14 cellular contexts compared by ENCODE assay signal in genomic region chr15:74791007-74791406, GRCh38. TPM values are rescaled to one million over a fixed set of nuclear protein-coding genes. Genes with fewer than 3 reads are reported as not detected.
DNase-seq lines count a peak whose midpoint lies in the region; ATAC-seq and TF ChIP-seq lines count a peak whose summit lies in the region.
"Had no signal": no experiment of that assay in that cellular context is flagged by ENCODE, and none has a peak within 500 bp of the region (broad histone marks: within the 10 kb centered on the region; RNA-seq: fewer than 3 reads in every experiment).

No MANE protein-coding gene starts in this region.

- TF ChIP-seq CTCF in CD14-positive monocyte (IDR thresholded peaks at IDR 0.05) (no peak), HFFc6 (IDR thresholded peaks at IDR 0.05) (no peak), natural killer cell (IDR thresholded peaks at IDR 0.05) (no peak), Calu3 (IDR thresholded peaks at IDR 0.05; ENCODE audit: unreplicated experiment) (no peak)

- H3K27me3 Mint-ChIP-seq in CD14-positive monocyte (ENCODE audit: low read depth in 3 of 3) (peaks cover 0 to 2% (median 0%) of the 10 kb centered on the region in 3 donors), HFFc6 (ENCODE audit: insufficient read depth) (peaks cover 4% of the 10 kb centered on the region; the same call in 1 of the 2 replicates), natural killer cell (ENCODE audit: low read depth in 2 of 2) (no peaks in the 10 kb centered on the region), Calu3 (ENCODE audit: unreplicated experiment) (no peaks in the 10 kb centered on the region)
- H3K27me3 Mint-ChIP-seq in activated T-helper 2 cell treated with anti-CD3 and anti-CD28 coated beads, Interferon-gamma antibody, Interleukin-2, Interleukin-4, amounts not matched to agents 10 μg/mL and 5 μg/mL and 100 μg/mL, durations not matched to agents 14 hours and 24 hours and 36 hours (ENCODE audit: low read depth), result no peaks in the 10 kb centered on the region
- H3K27me3 Mint-ChIP-seq: progenitor cell of endocrine pancreas had no signal

- intact Hi-C loops in CD14-positive monocyte (cut with micrococcal nuclease), result no loop called here
- intact Hi-C loops in activated T-helper 2 cell treated with anti-CD3 and anti-CD28 coated beads, Interferon-gamma antibody, Interleukin-2, Interleukin-4, amounts not matched to agents 10 μg/mL and 5 μg/mL and 100 μg/mL, durations not matched to agents 14 hours and 24 hours and 36 hours (cut with micrococcal nuclease), result no loop called here
- intact Hi-C loops in natural killer cell (cut with micrococcal nuclease), result loop anchor here (2.0 kb wide), 1 partner anchor 14 kb away; no protein-coding TSS in a partner anchor
- intact Hi-C loops in Calu3 (cut with micrococcal nuclease; ENCODE audit: unreplicated experiment), result no loop called here

- DNase-seq in CD14-positive monocyte (ENCODE audit: low spot score) (no peak), HFFc6 (no peak), natural killer cell (no peak), A172 (ENCODE audit: low spot score) (no peak), Calu3 (no peak)
- DNase-seq in activated T-helper 2 cell treated with anti-CD3 and anti-CD28 coated beads, Interferon-gamma antibody, Interleukin-2, Interleukin-4, amounts not matched to agents 10 μg/mL and 5 μg/mL and 100 μg/mL, durations not matched to agents 14 hours and 24 hours and 36 hours (ENCODE audit: low spot score), result no peak
- DNase-seq in stimulated activated CD4-positive, alpha-beta T cell treated with anti-CD3 and anti-CD28 coated beads, Interleukin-15, amount 100 ng/mL, for 24 hours, result no peak
- DNase-seq: endodermal cell, NCI-H187, WERI-Rb-1 had no signal

- H3K4me1 Mint-ChIP-seq in CD14-positive monocyte (peaks cover 89% of the 10 kb centered on the region), HFFc6 (ENCODE audit: low read depth) (peaks cover 49% of the 10 kb centered on the region), natural killer cell (peaks cover 82 to 94% of the 10 kb centered on the region in 2 donors), Calu3 (ENCODE audit: low read depth, unreplicated experiment) (peaks cover 36% of the 10 kb centered on the region)
- H3K4me1 Mint-ChIP-seq in activated T-helper 2 cell treated with anti-CD3 and anti-CD28 coated beads, Interferon-gamma antibody, Interleukin-2, Interleukin-4, amounts not matched to agents 10 μg/mL and 5 μg/mL and 100 μg/mL, durations not matched to agents 14 hours and 24 hours and 36 hours (ENCODE audit: low read depth), result peaks cover 76% of the 10 kb centered on the region

- no peaks in the 10 kb centered on the region for H3K9me3 Mint-ChIP-seq in CD14-positive monocyte
- no peaks in the 10 kb centered on the region for H3K9me3 Mint-ChIP-seq in HFFc6
- H3K9me3 Mint-ChIP-seq in activated T-helper 2 cell treated with anti-CD3 and anti-CD28 coated beads, Interferon-gamma antibody, Interleukin-2, Interleukin-4, amounts not matched to agents 10 μg/mL and 5 μg/mL and 100 μg/mL, durations not matched to agents 14 hours and 24 hours and 36 hours, result no peaks in the 10 kb centered on the region
- no peaks in the 10 kb centered on the region for H3K9me3 Mint-ChIP-seq in natural killer cell
- no peaks in the 10 kb centered on the region for H3K9me3 Mint-ChIP-seq in Calu3 (ENCODE audit: low read depth, unreplicated experiment)
- H3K9me3 Mint-ChIP-seq: endodermal cell had no signal

- no TSS peak for BruUV-seq in Calu3 (replicated peaks; lab: Mats Ljungman, UMichigan)

- peak overlapping the region; percentile 68 to 100 (median 99) for H3K27ac Mint-ChIP-seq in CD14-positive monocyte
- H3K27ac Mint-ChIP-seq in HFFc6, result peak overlapping the region; percentile 85
- peak overlapping the region; percentile 84 for H3K27ac Mint-ChIP-seq in activated T-helper 2 cell treated with anti-CD3 and anti-CD28 coated beads, Interferon-gamma antibody, Interleukin-2, Interleukin-4, amounts not matched to agents 10 μg/mL and 5 μg/mL and 100 μg/mL, durations not matched to agents 14 hours and 24 hours and 36 hours
- H3K27ac Mint-ChIP-seq in natural killer cell, result peak overlapping the region; percentile 95 to 100
- no peak overlapping the region for H3K27ac Mint-ChIP-seq in Calu3 (ENCODE audit: unreplicated experiment)
- H3K27ac Mint-ChIP-seq: endodermal cell, progenitor cell of endocrine pancreas had no signal

- CTCF ChIA-PET in Calu3 (lab: Charles Lee), result no interaction called here

- peaks cover 38 to 60% of the 10 kb centered on the region in 2 donors for H3K36me3 Mint-ChIP-seq in CD14-positive monocyte
- H3K36me3 Mint-ChIP-seq in HFFc6 (ENCODE audit: low read depth), result no peaks in the 10 kb centered on the region
- H3K36me3 Mint-ChIP-seq in activated T-helper 2 cell treated with anti-CD3 and anti-CD28 coated beads, Interferon-gamma antibody, Interleukin-2, Interleukin-4, amounts not matched to agents 10 μg/mL and 5 μg/mL and 100 μg/mL, durations not matched to agents 14 hours and 24 hours and 36 hours (ENCODE audit: low read depth), result peaks cover 59% of the 10 kb centered on the region
- H3K36me3 Mint-ChIP-seq in natural killer cell, result no peaks in the 10 kb centered on the region
- peaks cover 6% of the 10 kb centered on the region for H3K36me3 Mint-ChIP-seq in Calu3 (ENCODE audit: insufficient read depth, unreplicated experiment)

- H3K4me3 Mint-ChIP-seq in CD14-positive monocyte (peak overlapping the region; percentile 48 to 95), HFFc6 (peak overlapping the region; percentile 35; the same call in 1 of the 2 replicates), natural killer cell (peak overlapping the region; percentile 81), Calu3 (ENCODE audit: low read depth, unreplicated experiment) (no peak overlapping the region)
- H3K4me3 Mint-ChIP-seq in activated T-helper 2 cell treated with anti-CD3 and anti-CD28 coated beads, Interferon-gamma antibody, Interleukin-2, Interleukin-4, amounts not matched to agents 10 μg/mL and 5 μg/mL and 100 μg/mL, durations not matched to agents 14 hours and 24 hours and 36 hours (ENCODE audit: low read depth), result peak overlapping the region; percentile 28
- H3K4me3 Mint-ChIP-seq: endodermal cell had no signal

- no peak for ATAC-seq in natural killer cell
- no peak for ATAC-seq in GM18502 (IDR thresholded peaks at IDR 0.05; ENCODE audit: poor library complexity, unreplicated experiment)

RNA-seq across cellular contexts. Expression of gene CSK, which starts 9.1 kb away (rescaled TPM):
- 100 to 1,000 TPM in 1 of 2 donors, 10 to 100 TPM in 1; 79.0 to 106 TPM for polyA plus RNA-seq in CD14-positive monocyte
- 10 to 100 TPM; 48.8 to 59.0 (median 53.3) TPM for total RNA-seq in HFFc6 (2021; fragmentation: NEBNext Ultra II Directional; extraction: Animal tissue kit (Norgen Biotek cat#: 25700))
- total RNA-seq in activated T-helper 2 cell treated with anti-CD3 and anti-CD28 coated beads, Interferon-gamma antibody, Interleukin-2, Interleukin-4, amounts not matched to agents 10 μg/mL and 5 μg/mL and 100 μg/mL, durations not matched to agents 14 hours and 24 hours and 36 hours, result 261 and 266 TPM in 2 replicates
- total RNA-seq in natural killer cell, result 100 to 1,000 TPM; 282 to 334 (median 287) TPM
- total RNA-seq in A172 (2014; rRNA removed; shearing (Covaris generic)), result 28.3 and 29.8 TPM in 2 replicates
- total RNA-seq in Calu3 (2022), result 82.6 and 85.1 TPM in 2 replicates

RNA-seq across cellular contexts. Expression of gene LMAN1L, which starts 21.6 kb away (rescaled TPM):
- not detected for polyA plus RNA-seq in CD14-positive monocyte
- total RNA-seq in HFFc6 (2021; fragmentation: NEBNext Ultra II Directional; extraction: Animal tissue kit (Norgen Biotek cat#: 25700)), result not detected
- 0.32 TPM in 1 of 2 replicates, not detected in the other for total RNA-seq in activated T-helper 2 cell treated with anti-CD3 and anti-CD28 coated beads, Interferon-gamma antibody, Interleukin-2, Interleukin-4, amounts not matched to agents 10 μg/mL and 5 μg/mL and 100 μg/mL, durations not matched to agents 14 hours and 24 hours and 36 hours
- total RNA-seq in natural killer cell (1 to 10 TPM in 1 of 3 donors, under 1 TPM in 2; 0.72 to 1.1 (median 0.94) TPM), Calu3 (2022) (0.35 and 1.1 TPM in 2 replicates)
- not detected in 2 replicates for total RNA-seq in A172 (2014; rRNA removed; shearing (Covaris generic))
- total RNA-seq: endodermal cell, progenitor cell of endocrine pancreas had no signal

RNA-seq across cellular contexts. Expression of gene CPLX3, which starts 35.4 kb away (rescaled TPM):
- polyA plus RNA-seq in CD14-positive monocyte, result not detected
- total RNA-seq in HFFc6 (2021; fragmentation: NEBNext Ultra II Directional; extraction: Animal tissue kit (Norgen Biotek cat#: 25700)), result under 1 TPM in 1 of 6 experiments, not detected in 5; 0.09 TPM
- 0.16 TPM in 1 of 2 replicates, not detected in the other for total RNA-seq in activated T-helper 2 cell treated with anti-CD3 and anti-CD28 coated beads, Interferon-gamma antibody, Interleukin-2, Interleukin-4, amounts not matched to agents 10 μg/mL and 5 μg/mL and 100 μg/mL, durations not matched to agents 14 hours and 24 hours and 36 hours
- total RNA-seq in natural killer cell (under 1 TPM in 2 of 3 donors, not detected in 1; 0.16 to 0.93 TPM), Calu3 (2022) (0.21 and 0.29 TPM in 2 replicates)
- total RNA-seq in A172 (2014; rRNA removed; shearing (Covaris generic)), result not detected in 2 replicates
- total RNA-seq: endodermal cell, progenitor cell of endocrine pancreas, urinary bladder had no signal

RNA-seq across cellular contexts. Expression of gene CYP1A2, which starts 42.4 kb away (rescaled TPM):
- polyA plus RNA-seq in CD14-positive monocyte, result not detected
- not detected for total RNA-seq in HFFc6 (2021; fragmentation: NEBNext Ultra II Directional; extraction: Animal tissue kit (Norgen Biotek cat#: 25700))
- total RNA-seq in activated T-helper 2 cell treated with anti-CD3 and anti-CD28 coated beads, Interferon-gamma antibody, Interleukin-2, Interleukin-4, amounts not matched to agents 10 μg/mL and 5 μg/mL and 100 μg/mL, durations not matched to agents 14 hours and 24 hours and 36 hours, result not detected in 2 replicates
- total RNA-seq in natural killer cell (not detected), Calu3 (2022) (not detected in 2 replicates)
- total RNA-seq in A172 (2014; rRNA removed; shearing (Covaris generic)), result not detected in 2 replicates
- total RNA-seq: endodermal cell, lower leg skin, progenitor cell of endocrine pancreas, urinary bladder had no signal
- polyA plus RNA-seq: urinary bladder had no signal

RNA-seq across cellular contexts. Expression of gene ULK3, which starts 51.9 kb away (rescaled TPM):
- polyA plus RNA-seq in CD14-positive monocyte, result 10 to 100 TPM in 1 of 2 donors, 1 to 10 TPM in 1; 9.4 to 16.0 TPM
- 10 to 100 TPM; 12.5 to 18.9 (median 16.1) TPM for total RNA-seq in HFFc6 (2021; fragmentation: NEBNext Ultra II Directional; extraction: Animal tissue kit (Norgen Biotek cat#: 25700))
- total RNA-seq in activated T-helper 2 cell treated with anti-CD3 and anti-CD28 coated beads, Interferon-gamma antibody, Interleukin-2, Interleukin-4, amounts not matched to agents 10 μg/mL and 5 μg/mL and 100 μg/mL, durations not matched to agents 14 hours and 24 hours and 36 hours, result 45.5 and 47.7 TPM in 2 replicates
- total RNA-seq in natural killer cell (10 to 100 TPM; 54.8 to 75.1 (median 64.7) TPM), Calu3 (2022) (33.8 and 42.2 TPM in 2 replicates)
- total RNA-seq in A172 (2014; rRNA removed; shearing (Covaris generic)), result 35.9 and 40.1 TPM in 2 replicates
